In genomic region chr9:76741524-76741923, GRCh38 we compare ENCODE assay signal across 24 cellular contexts. TPM values are rescaled to one million over a fixed set of nuclear protein-coding genes. Genes with fewer than 3 reads are reported as not detected.
"Had no signal": no experiment of that assay in that cellular context is flagged by ENCODE, and none has a peak within 500 bp of the region (broad histone marks: within the 10 kb centered on the region; RNA-seq: fewer than 3 reads in every experiment).

No MANE protein-coding gene starts in this region.

- H3K27ac ChIP-seq: HL-60, SJSA1, SK-N-MC had no signal

- H3K27me3 ChIP-seq: SJSA1 had no signal

- H3K4me1 ChIP-seq: SJSA1 had no signal

- FAIRE-seq: HTR-8/SVneo, RCC 7860 had no signal

- H3K4me3 ChIP-seq: SJSA1, SK-N-MC had no signal

- DNase-seq: KBM-7, MV-4-11, NCI-H1092, NCI-H1105 treated with DMSO at 0.1 percent for 48 hours, NCI-H1417 treated with DMSO at 0.1 percent for 48 hours, NCI-H146, NCI-H1694 treated with DMSO at 0.1 percent for 48 hours, NCI-H1930, NCI-H2081, NCI-H2107, NCI-H2227 treated with DMSO at 0.1 percent for 48 hours, NCI-H524, NCI-H526 treated with DMSO at 0.1 percent for 48 hours, NCI-H774, Right ventricle myocardium superior, RPMI8226, SIG-M5 had no signal

- H3K9me3 ChIP-seq: SJSA1 had no signal

- H3K36me3 ChIP-seq: SJSA1 had no signal

RNA-seq across cellular contexts. Expression of gene PCA3, which starts 22.7 kb away (rescaled TPM):
- total RNA-seq: MCF 10A, NCI-H460, Right ventricle myocardium superior, SJSA1 had no signal
